Comparison of ENCODE assay signal across 10 cellular contexts in genomic region chr16:9225527-9226316, GRCh38.
A peak's percentile ranks its signal among the peaks of the same experiment; 100 is the strongest.
DNase-seq lines count a peak whose midpoint lies in the region; ATAC-seq and TF ChIP-seq lines count a peak whose summit lies in the region.
"Had no signal": no experiment of that assay in that cellular context is flagged by ENCODE, and none has a peak within 500 bp of the region (broad histone marks: within the 10 kb centered on the region; RNA-seq: fewer than 3 reads in every experiment).

No MANE protein-coding gene starts in this region.

- H2BK120ac ChIP-seq in H9 (ENCODE audit: low read depth, low read length, poor library complexity, severe bottlenecking): no peak overlapping the region

- H3K36me3 ChIP-seq in BJ (ENCODE audit: control insufficient read depth, insufficient read depth, low read length) (no peaks in the 10 kb centered on the region), SJCRH30 (no peaks in the 10 kb centered on the region)
- no peaks in the 10 kb centered on the region for H3K36me3 ChIP-seq in naive thymus-derived CD4-positive, alpha-beta T cell (ENCODE audit: control insufficient read depth in 2 of 3, insufficient read depth in 3 of 3, low read length in 3 of 3)
- H3K36me3 ChIP-seq: SJSA1 had no signal

- CTCF ChIA-PET in BJ (lab: Yijun Ruan, JAX): interaction anchor here (1.2 kb wide), 1 partner anchor 326 kb away, joined by 3 read pairs; no protein-coding TSS in a partner anchor
- CTCF ChIA-PET in naive thymus-derived CD4-positive, alpha-beta T cell (lab: Charles Lee): no interaction called here

- no peak overlapping the region for H3K4ac ChIP-seq in H9 (ENCODE audit: low read depth, low read length)

- intact Hi-C loops in naive thymus-derived CD4-positive, alpha-beta T cell (cut with micrococcal nuclease): no loop called here

- H4K5ac ChIP-seq in H9 (ENCODE audit: insufficient read length, low read depth, low read length): no peak overlapping the region

- H3K9me3 ChIP-seq in H9 (ENCODE audit: control insufficient read depth, low read depth, low read length) (no peaks in the 10 kb centered on the region), SJCRH30 (replicated peaks) (no peaks in the 10 kb centered on the region)
- H3K9me3 ChIP-seq in naive thymus-derived CD4-positive, alpha-beta T cell (ENCODE audit: control insufficient read depth in 2 of 3, low read length in 3 of 3): no peaks in the 10 kb centered on the region
- H3K9me3 ChIP-seq: SJSA1 had no signal

- H3K23me2 ChIP-seq in H9 (ENCODE audit: insufficient read length, low read depth, low read length, poor library complexity, severe bottlenecking): no peaks in the 10 kb centered on the region

- peaks cover 0 to 7% of the 10 kb centered on the region in 2 experiments for H3K4me1 Mint-ChIP-seq in H9
- no peaks in the 10 kb centered on the region for H3K4me1 Mint-ChIP-seq in naive thymus-derived CD4-positive, alpha-beta T cell

- H3T11ph ChIP-seq in H9 (ENCODE audit: low read length): no peak overlapping the region

- no peak overlapping the region for H2BK5ac ChIP-seq in H9 (ENCODE audit: insufficient read length, low read length)

- no peak overlapping the region for H3K56ac ChIP-seq in H9 (ENCODE audit: insufficient read length, low read depth, low read length)

- no peak overlapping the region for H4K91ac ChIP-seq in H9 (ENCODE audit: insufficient read length, low read depth, low read length)

- H3K4me3 Mint-ChIP-seq in H9: no peak overlapping the region
- H3K4me3 Mint-ChIP-seq in naive thymus-derived CD4-positive, alpha-beta T cell: no peak overlapping the region

- H2BK12ac ChIP-seq in H9 (ENCODE audit: insufficient read length, low read depth, low read length): no peak overlapping the region

- H4K20me1 ChIP-seq in H9 (ENCODE audit: control insufficient read depth, insufficient read depth, insufficient read length): no peaks in the 10 kb centered on the region

- H3K27ac ChIP-seq in H9 (ENCODE audit: insufficient read length, low read depth, low read length) (no peak overlapping the region), SJCRH30 (no peak overlapping the region)
- H3K27ac ChIP-seq in naive thymus-derived CD4-positive, alpha-beta T cell (ENCODE audit: low read depth, low read length): no peak overlapping the region
- H3K27ac ChIP-seq: SJSA1 had no signal

- no peak overlapping the region for H3K23ac ChIP-seq in H9 (ENCODE audit: insufficient read length, low read depth, low read length)

- H3K4me1 ChIP-seq in H9 (ENCODE audit: insufficient read depth, low read length) (no peaks in the 10 kb centered on the region), SJCRH30 (no peaks in the 10 kb centered on the region)
- H3K4me1 ChIP-seq in naive thymus-derived CD4-positive, alpha-beta T cell (ENCODE audit: control insufficient read depth in 2 of 2, insufficient read depth in 2 of 2, low read length in 2 of 2): no peaks in the 10 kb centered on the region
- H3K4me1 ChIP-seq: SJSA1 had no signal

- H3K27ac Mint-ChIP-seq in H9: no peak overlapping the region; a peak in 1 of 7 replicates
- H3K27ac Mint-ChIP-seq in naive thymus-derived CD4-positive, alpha-beta T cell: peak overlapping the region in 1 of 9 donors; percentile 36

- peak; percentile 52 for ATAC-seq in left lobe of liver
- ATAC-seq in HG02798 (IDR thresholded peaks at IDR 0.05; ENCODE audit: poor library complexity, unreplicated experiment): no peak
- no peak for ATAC-seq in naive thymus-derived CD4-positive, alpha-beta T cell
- ATAC-seq in HG03432 (IDR thresholded peaks at IDR 0.05; ENCODE audit: unreplicated experiment): no peak

- H2BK20ac ChIP-seq in H9 (ENCODE audit: low read depth, low read length, poor library complexity, severe bottlenecking): no peak overlapping the region

- no peak overlapping the region for H3K14ac ChIP-seq in H9 (ENCODE audit: insufficient read depth, low read length)

- H3K9me3 Mint-ChIP-seq in H9: no peaks in the 10 kb centered on the region
- H3K9me3 Mint-ChIP-seq in naive thymus-derived CD4-positive, alpha-beta T cell: peaks cover 0 to 10% (median 0%) of the 10 kb centered on the region in 11 donors

- DNase-seq in BJ (ENCODE audit: low read depth) (no peak), H9 (peak; percentile 72), SJCRH30 (peak; percentile 13 to 35), left lobe of liver (ENCODE audit: low spot score) (no peak), middle frontal gyrus (ENCODE audit: extremely low spot score, low spot score) (no peak)
- no peak for DNase-seq in naive thymus-derived CD4-positive, alpha-beta T cell
- DNase-seq: activated naive CD4-positive, alpha-beta T cell treated with anti-CD3 and anti-CD28 coated beads, Interleukin-2, amount 50 U/mL, for 16 hours had no signal

- H3K9ac ChIP-seq in H9 (ENCODE audit: extremely low read depth, insufficient read length, low read length): no peak overlapping the region

- H3K36me3 Mint-ChIP-seq in H9 (ENCODE audit: insufficient read depth in 1 of 3, low read depth in 3 of 3): no peaks in the 10 kb centered on the region
- no peaks in the 10 kb centered on the region for H3K36me3 Mint-ChIP-seq in naive thymus-derived CD4-positive, alpha-beta T cell

- H3K27me3 Mint-ChIP-seq in H9 (ENCODE audit: low read depth): peaks cover 11% of the 10 kb centered on the region
- H3K27me3 Mint-ChIP-seq in naive thymus-derived CD4-positive, alpha-beta T cell: peaks cover 0 to 21% (median 6%) of the 10 kb centered on the region in 5 donors

- no peak overlapping the region for H2AFZ ChIP-seq in H9 (ENCODE audit: low read length)

- no peak overlapping the region for H3K18ac ChIP-seq in H9 (ENCODE audit: insufficient read length, low read depth, low read length)

- no peak overlapping the region for H2AK5ac ChIP-seq in H9 (ENCODE audit: insufficient read length, low read length)

- H3K27me3 ChIP-seq in BJ (ENCODE audit: control insufficient read depth, insufficient read depth, low read length): no peaks in the 10 kb centered on the region
- no peaks in the 10 kb centered on the region for H3K27me3 ChIP-seq in H9 (ENCODE audit: insufficient read depth, low read length)
- no peaks in the 10 kb centered on the region for H3K27me3 ChIP-seq in SJCRH30
- H3K27me3 ChIP-seq in naive thymus-derived CD4-positive, alpha-beta T cell (ENCODE audit: control insufficient read depth in 2 of 2, insufficient read depth in 2 of 2, low read length in 2 of 2): no peaks in the 10 kb centered on the region

- POLR2A ChIA-PET in BJ (lab: Charles Lee): no interaction called here
- POLR2A ChIA-PET in naive thymus-derived CD4-positive, alpha-beta T cell (lab: Charles Lee): no interaction called here

- WGBS in H9 (ENCODE audit: extremely low coverage, insufficient read length, low lambda C conversion rate): no CpG with 5 or more reads among the region's 5 CpGs

- H3K4me2 ChIP-seq in H9 (ENCODE audit: insufficient read depth, insufficient read length, low read length): no peak overlapping the region

- TF ChIP-seq CTCF in BJ (IDR thresholded peaks at IDR 0.05; ENCODE audit: insufficient read depth, low read depth, low read length) (peak; percentile 35), H9 (conservative IDR thresholded peaks at IDR 0.05) (peak; percentile 81)

- H3K4me3 ChIP-seq in BJ (ENCODE audit: low read depth, low read length) (no peak overlapping the region), SJCRH30 (no peak overlapping the region)
- H3K4me3 ChIP-seq in naive thymus-derived CD4-positive, alpha-beta T cell (ENCODE audit: low read length): no peak overlapping the region
- H3K4me3 ChIP-seq: SJSA1 had no signal

- H3K79me1 ChIP-seq in H9 (ENCODE audit: insufficient read depth, low read depth, low read length, poor library complexity, severe bottlenecking): no peaks in the 10 kb centered on the region

- no peak overlapping the region for H4K8ac ChIP-seq in H9 (replicated peaks; ENCODE audit: insufficient read length, low read depth, low read length)

- no peaks in the 10 kb centered on the region for H3K79me2 ChIP-seq in H9 (ENCODE audit: insufficient read depth, low read length)

- H2BK15ac ChIP-seq in H9 (ENCODE audit: low read depth, low read length): no peak overlapping the region

Comparison
In these comparisons a context has a peak if more than half of its experiments do, and no peak if none do; other contexts are left out.
1. DNase-seq: peak in H9 (single experiment) and SJCRH30 (2 of 2); none in BJ (single experiment), left lobe of liver (single experiment), naive thymus-derived CD4-positive, alpha-beta T cell (0 of 9) and middle frontal gyrus (single experiment).